In genomic region chr16:14289692-14290340, GRCh38 we compare ENCODE assay signal across 9 cellular contexts.
DNase-seq lines count a peak whose midpoint lies in the region; ATAC-seq and TF ChIP-seq lines count a peak whose summit lies in the region.
"Had no signal": no experiment of that assay in that cellular context is flagged by ENCODE, and none has a peak within 500 bp of the region (broad histone marks: within the 10 kb centered on the region; RNA-seq: fewer than 3 reads in every experiment).

No MANE protein-coding gene starts in this region.

- H3K27ac Mint-ChIP-seq in Calu3 (ENCODE audit: unreplicated experiment) = no peak overlapping the region
- H3K27ac Mint-ChIP-seq: stimulated activated effector memory CD8-positive, alpha-beta T cell treated with anti-CD3 and anti-CD28 coated beads, Interleukin-12 subunit alpha, Interleukin-12 subunit beta, amount 100 ng/mL, for 72 hours had no signal

- in situ Hi-C loops in HAP-1 (cut with MboI; ENCODE audit: low sequenced_read_pairs) = loop anchor here (5.0 kb wide), 1 partner anchor 368 kb away; the partner anchor contains the start of gene ERCC4

- peaks cover 3% of the 10 kb centered on the region for H3K9me3 Mint-ChIP-seq in Calu3 (ENCODE audit: low read depth, unreplicated experiment)

- ATAC-seq in GM19324 (IDR thresholded peaks at IDR 0.05; ENCODE audit: low FRiP score, unreplicated experiment) = no peak
- no peak for ATAC-seq in HG03432 (IDR thresholded peaks at IDR 0.05; ENCODE audit: unreplicated experiment)
- no peak for ATAC-seq in HG02885 (IDR thresholded peaks at IDR 0.05; ENCODE audit: poor library complexity, unreplicated experiment)
- ATAC-seq: stimulated activated effector memory CD8-positive, alpha-beta T cell treated with anti-CD3 and anti-CD28 coated beads, Interleukin-12 subunit alpha, Interleukin-12 subunit beta, amount 100 ng/mL, for 72 hours had no signal

- peaks cover under 1% of the 10 kb centered on the region for H3K4me1 Mint-ChIP-seq in Calu3 (ENCODE audit: low read depth, unreplicated experiment)

- H3K4me3 Mint-ChIP-seq in Calu3 (ENCODE audit: low read depth, unreplicated experiment) = no peak overlapping the region
- H3K4me3 Mint-ChIP-seq: stimulated activated effector memory CD8-positive, alpha-beta T cell treated with anti-CD3 and anti-CD28 coated beads, Interleukin-12 subunit alpha, Interleukin-12 subunit beta, amount 100 ng/mL, for 72 hours had no signal

- intact Hi-C loops in Calu3 (cut with micrococcal nuclease; ENCODE audit: unreplicated experiment) = loop anchor here (5.0 kb wide), 1 partner anchor 237 kb away; no protein-coding TSS in a partner anchor

- no peaks in the 10 kb centered on the region for H3K36me3 ChIP-seq in HAP-1 (replicated peaks)

- DNase-seq in Calu3 (peak; percentile 54), HAP-1 (ENCODE audit: low spot score in 2 of 2) (peak; percentile 41 to 60), RPMI8226 (peak; percentile 66), fibroblast of mammary gland (ENCODE audit: low read depth) (peak; percentile 55), NK-92 (lab: John Stamatoyannopoulos, UW; ENCODE audit: unreplicated experiment) (no peak)

- no peaks in the 10 kb centered on the region for H3K27me3 Mint-ChIP-seq in Calu3 (ENCODE audit: unreplicated experiment)

- H3K4me1 ChIP-seq in HAP-1 = peaks cover 6% of the 10 kb centered on the region

- peaks cover 7% of the 10 kb centered on the region for H3K9me3 ChIP-seq in HAP-1

- TF ChIP-seq CTCF in Calu3 (IDR thresholded peaks at IDR 0.05; ENCODE audit: unreplicated experiment) (peak; percentile 69), fibroblast of mammary gland (conservative IDR thresholded peaks at IDR 0.05; ENCODE audit: control insufficient read depth, insufficient read depth, low read depth, low read length) (peak; percentile 79)

- no peak overlapping the region for H3K4me3 ChIP-seq in HAP-1
- H3K4me3 ChIP-seq in fibroblast of mammary gland (ENCODE audit: control insufficient read depth, low read depth, low read length) = no peak overlapping the region

- no peaks in the 10 kb centered on the region for H3K27me3 ChIP-seq in HAP-1 (ENCODE audit: low read depth)

- no TSS peak for BruUV-seq in Calu3 (replicated peaks; lab: Mats Ljungman, UMichigan)

- CTCF ChIA-PET in Calu3 (lab: Charles Lee) = interaction anchor here (0.8 kb wide), 1 partner anchor 366 kb away, joined by 4 read pairs; no protein-coding TSS in a partner anchor

- H3K36me3 Mint-ChIP-seq in Calu3 (ENCODE audit: insufficient read depth, unreplicated experiment) = peaks cover 33% of the 10 kb centered on the region
